ENCODE assay signal across 8 cellular contexts in genomic region chr6:160455484-160456213, GRCh38.
DNase-seq lines count a peak whose midpoint lies in the region; ATAC-seq, FAIRE-seq and TF ChIP-seq lines count a peak whose summit lies in the region.

No MANE protein-coding gene starts in this region.

- H4K20me1 ChIP-seq in astrocyte (ENCODE audit: insufficient read depth, low read length), result no peaks in the 10 kb centered on the region

- peak; percentile 57 for DNase-seq in DMS53 (lab: John Stamatoyannopoulos, UW)
- DNase-seq in T-helper 17 cell, result peak; percentile 43 to 63 (median 54)
- DNase-seq in astrocyte (ENCODE audit: low read depth), result peak; percentile 25
- peak; percentile 19 for DNase-seq in iPS DF 4.7 (ENCODE audit: extremely low read depth, low spot score)

- H3K4me2 ChIP-seq in astrocyte (ENCODE audit: low read length), result peak overlapping the region; percentile 67

- H3K9ac ChIP-seq in astrocyte (ENCODE audit: low read length), result peak overlapping the region; percentile 27

- peak; percentile 23 for FAIRE-seq in astrocyte (lab: Jason Lieb, UNC)

- H3K27ac Mint-ChIP-seq in T-helper 17 cell (no peak overlapping the region), astrocyte (ENCODE audit: unreplicated experiment) (no peak overlapping the region)

- peak overlapping the region; percentile 21 for H2AFZ ChIP-seq in astrocyte (ENCODE audit: low read depth, low read length)

- H3K36me3 Mint-ChIP-seq in T-helper 17 cell (ENCODE audit: low read depth) (no peaks in the 10 kb centered on the region), astrocyte (ENCODE audit: low read depth, unreplicated experiment) (no peaks in the 10 kb centered on the region)

- peak; percentile 76 for ATAC-seq in GM21515 (IDR thresholded peaks at IDR 0.05; ENCODE audit: unreplicated experiment)
- peak; percentile 94 for ATAC-seq in T-helper 17 cell
- no peak for ATAC-seq in GM19467 (IDR thresholded peaks at IDR 0.05; ENCODE audit: unreplicated experiment)

- H3K9me3 ChIP-seq in T-helper 17 cell (ENCODE audit: control insufficient read depth, low read length, poor library complexity, severe bottlenecking), result no peaks in the 10 kb centered on the region
- no peaks in the 10 kb centered on the region for H3K9me3 ChIP-seq in astrocyte (ENCODE audit: insufficient read depth, low read depth, low read length)

- H3K4me1 Mint-ChIP-seq in T-helper 17 cell (peaks cover 17% of the 10 kb centered on the region), astrocyte (ENCODE audit: low read depth, unreplicated experiment) (no peaks in the 10 kb centered on the region)

- peaks cover 2% of the 10 kb centered on the region for H3K9me3 Mint-ChIP-seq in astrocyte (ENCODE audit: unreplicated experiment)

- H3K27me3 Mint-ChIP-seq in T-helper 17 cell (no peaks in the 10 kb centered on the region), astrocyte (ENCODE audit: low read depth, unreplicated experiment) (peaks cover 48% of the 10 kb centered on the region)

- TF ChIP-seq CTCF in astrocyte (IDR thresholded peaks at IDR 0.05; ENCODE audit: insufficient read depth, low read depth, low read length), result peak; percentile 95

- TF ChIP-seq RAD21 in Ishikawa (IDR thresholded peaks at IDR 0.05; ENCODE audit: low read depth), result peak; percentile 95

- no peak overlapping the region for H3K4me3 ChIP-seq in astrocyte (ENCODE audit: insufficient read depth, low read depth, low read length)
- peak overlapping the region in 1 of 7 experiments; percentile 2 for H3K4me3 ChIP-seq in skin epidermis

- no peak overlapping the region for H3K27ac ChIP-seq in astrocyte (ENCODE audit: low read depth, low read length)
- H3K27ac ChIP-seq in skin epidermis, result peak overlapping the region in 12 of 21 experiments; percentile 19 to 69 (median 54)

- TF ChIP-seq EP300 in Ishikawa (IDR thresholded peaks at IDR 0.05; ENCODE audit: borderline replicate concordance), result no peak

- no peaks in the 10 kb centered on the region for H3K27me3 ChIP-seq in astrocyte (ENCODE audit: insufficient read depth, low read length)

- no peak overlapping the region for H3K4me3 Mint-ChIP-seq in T-helper 17 cell
- no peak overlapping the region for H3K4me3 Mint-ChIP-seq in astrocyte (ENCODE audit: unreplicated experiment)

- H3K4me1 ChIP-seq in astrocyte (ENCODE audit: insufficient read depth, low read length), result no peaks in the 10 kb centered on the region

- no peaks in the 10 kb centered on the region for H3K36me3 ChIP-seq in astrocyte (ENCODE audit: insufficient read depth, low read length)

- H3K79me2 ChIP-seq in astrocyte (ENCODE audit: insufficient read depth, low read length), result no peaks in the 10 kb centered on the region

TF ChIP-seq in Ishikawa, 13 proteins besides CTCF, POLR2A, EP300 and RAD21:
- TF ChIP-seq TEAD4 (IDR thresholded peaks at IDR 0.05) (no peak), NFIC (IDR thresholded peaks at IDR 0.05) (0 out of 2 replicates have a peak, but pooled peaks have one; percentile 7), FOXM1 (IDR thresholded peaks at IDR 0.05; ENCODE audit: borderline replicate concordance, low read depth) (no peak), CREB1 (IDR thresholded peaks at IDR 0.05; ENCODE audit: low read depth) (no peak)
TF ChIP-seq in Ishikawa: peak in this region for 1.
